ENCODE assay signal across 1 cellular context in the genomic region with DNA sequence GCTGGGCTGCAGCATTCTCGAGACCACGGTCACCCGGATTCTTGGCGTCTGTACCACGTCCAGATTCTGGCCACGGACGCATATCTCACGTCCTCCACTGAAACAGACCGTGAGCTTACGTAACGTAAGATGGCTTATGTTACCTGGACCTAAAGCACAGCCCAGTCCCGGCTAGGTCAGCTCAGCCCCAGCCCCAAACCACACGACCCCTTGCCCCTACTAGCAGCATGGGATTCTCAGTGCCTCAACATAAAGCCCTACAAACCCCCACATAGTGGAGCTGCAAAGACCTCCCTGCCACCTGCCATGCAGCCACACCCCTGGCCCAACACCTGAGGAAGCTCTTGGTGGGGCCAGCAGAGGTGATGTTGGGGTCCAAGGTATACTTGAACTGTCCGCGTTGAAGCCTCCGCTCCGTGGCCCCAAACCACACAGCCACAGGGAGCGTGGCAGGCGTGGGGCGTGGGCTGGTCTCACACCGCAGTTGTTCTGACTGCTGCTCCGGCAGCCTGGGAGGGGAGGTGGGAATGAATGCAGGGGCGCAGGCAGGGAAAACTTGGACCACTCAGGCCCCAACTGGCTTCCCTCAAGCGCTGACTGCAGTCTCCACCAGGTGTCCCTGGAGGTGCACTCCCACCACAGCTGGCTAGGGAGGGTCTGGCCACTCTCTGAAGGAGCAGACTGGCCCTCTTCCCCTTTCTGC.
TF ChIP-seq lines count a peak whose summit lies in the region.

No MANE protein-coding gene starts in this region.

TF ChIP-seq in HepG2, 621 proteins besides CTCF, POLR2A, EP300 and RAD21:
- TF ChIP-seq SMC3 (IDR thresholded peaks at IDR 0.05; ENCODE audit: low read length) (peak; percentile 36; the same call in 1 of the 2 replicates), KAT8 (CRISPR knock-in tag; IDR thresholded peaks at IDR 0.05) (no peak), KLF15 (CRISPR knock-in tag; IDR thresholded peaks at IDR 0.05; ENCODE audit: borderline replicate concordance) (no peak), ZNF878 (CRISPR knock-in tag; IDR thresholded peaks at IDR 0.05) (no peak), ZEB1 (IDR thresholded peaks at IDR 0.05; ENCODE audit: insufficient replicate concordance, low read depth) (no peak), ZNF577 (CRISPR knock-in tag; IDR thresholded peaks at IDR 0.05; ENCODE audit: borderline replicate concordance, low read depth) (no peak), RBFOX2 (IDR thresholded peaks at IDR 0.05; ENCODE audit: low read depth, low read length) (0 out of 2 replicates have a peak, but pooled peaks have one; percentile 30), ZNF841 (CRISPR knock-in tag; IDR thresholded peaks at IDR 0.05; ENCODE audit: borderline replicate concordance) (no peak), ZNF605 (CRISPR knock-in tag; IDR thresholded peaks at IDR 0.05) (0 out of 2 replicates have a peak, but pooled peaks have one; percentile 18), SRY (CRISPR knock-in tag; IDR thresholded peaks at IDR 0.05) (0 out of 2 replicates have a peak, but pooled peaks have one; percentile 12), ZFP36 (IDR thresholded peaks at IDR 0.05; ENCODE audit: borderline replicate concordance, low read depth, low read length, partially characterized antibody) (no peak), CHCHD3 (CRISPR knock-in tag; IDR thresholded peaks at IDR 0.05) (no peak), NPAS2 (CRISPR knock-in tag; IDR thresholded peaks at IDR 0.05; ENCODE audit: borderline replicate concordance) (no peak), AGO1 (IDR thresholded peaks at IDR 0.05; ENCODE audit: low read depth, low read length, poor library complexity, severe bottlenecking) (no peak), AGO2 (optimal IDR thresholded peaks at IDR 0.05; ENCODE audit: low read depth, low read length) (peak; percentile 84), RBM22 (optimal IDR thresholded peaks at IDR 0.05; ENCODE audit: low read length) (peak; percentile 47), POLR2G (IDR thresholded peaks at IDR 0.05; ENCODE audit: low read depth, low read length) (peak; percentile 45; the same call in 1 of the 2 replicates), STAG1 (CRISPR knock-in tag; IDR thresholded peaks at IDR 0.05) (peak; percentile 45), ZMYM2 (CRISPR knock-in tag; IDR thresholded peaks at IDR 0.05) (no peak), MBNL3 (CRISPR knock-in tag; conservative IDR thresholded peaks at IDR 0.05) (no peak), ASH2L (IDR thresholded peaks at IDR 0.05; ENCODE audit: insufficient read length, low read depth, low read length) (no peak), CC2D1A (CRISPR knock-in tag; IDR thresholded peaks at IDR 0.05) (no peak), POLR2AphosphoS5 (IDR thresholded peaks at IDR 0.05; ENCODE audit: low read depth, low read length) (0 out of 2 replicates have a peak, but pooled peaks have one; percentile 1), KDM5B (CRISPR knock-in tag; IDR thresholded peaks at IDR 0.05; ENCODE audit: borderline replicate concordance) (no peak), ZNF354B (CRISPR knock-in tag; IDR thresholded peaks at IDR 0.05) (no peak), SSRP1 (CRISPR knock-in tag; IDR thresholded peaks at IDR 0.05) (0 out of 2 replicates have a peak, but pooled peaks have one; percentile 14), ZNF562 (CRISPR knock-in tag; IDR thresholded peaks at IDR 0.05; ENCODE audit: borderline replicate concordance) (no peak), CENPX (CRISPR knock-in tag; IDR thresholded peaks at IDR 0.05) (no peak)
- TF ChIP-seq, protein P1, sequence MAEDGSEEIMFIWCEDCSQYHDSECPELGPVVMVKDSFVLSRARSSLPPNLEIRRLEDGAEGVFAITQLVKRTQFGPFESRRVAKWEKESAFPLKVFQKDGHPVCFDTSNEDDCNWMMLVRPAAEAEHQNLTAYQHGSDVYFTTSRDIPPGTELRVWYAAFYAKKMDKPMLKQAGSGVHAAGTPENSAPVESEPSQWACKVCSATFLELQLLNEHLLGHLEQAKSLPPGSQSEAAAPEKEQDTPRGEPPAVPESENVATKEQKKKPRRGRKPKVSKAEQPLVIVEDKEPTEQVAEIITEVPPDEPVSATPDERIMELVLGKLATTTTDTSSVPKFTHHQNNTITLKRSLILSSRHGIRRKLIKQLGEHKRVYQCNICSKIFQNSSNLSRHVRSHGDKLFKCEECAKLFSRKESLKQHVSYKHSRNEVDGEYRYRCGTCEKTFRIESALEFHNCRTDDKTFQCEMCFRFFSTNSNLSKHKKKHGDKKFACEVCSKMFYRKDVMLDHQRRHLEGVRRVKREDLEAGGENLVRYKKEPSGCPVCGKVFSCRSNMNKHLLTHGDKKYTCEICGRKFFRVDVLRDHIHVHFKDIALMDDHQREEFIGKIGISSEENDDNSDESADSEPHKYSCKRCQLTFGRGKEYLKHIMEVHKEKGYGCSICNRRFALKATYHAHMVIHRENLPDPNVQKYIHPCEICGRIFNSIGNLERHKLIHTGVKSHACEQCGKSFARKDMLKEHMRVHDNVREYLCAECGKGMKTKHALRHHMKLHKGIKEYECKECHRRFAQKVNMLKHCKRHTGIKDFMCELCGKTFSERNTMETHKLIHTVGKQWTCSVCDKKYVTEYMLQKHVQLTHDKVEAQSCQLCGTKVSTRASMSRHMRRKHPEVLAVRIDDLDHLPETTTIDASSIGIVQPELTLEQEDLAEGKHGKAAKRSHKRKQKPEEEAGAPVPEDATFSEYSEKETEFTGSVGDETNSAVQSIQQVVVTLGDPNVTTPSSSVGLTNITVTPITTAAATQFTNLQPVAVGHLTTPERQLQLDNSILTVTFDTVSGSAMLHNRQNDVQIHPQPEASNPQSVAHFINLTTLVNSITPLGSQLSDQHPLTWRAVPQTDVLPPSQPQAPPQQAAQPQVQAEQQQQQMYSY (CRISPR knock-in tag; IDR thresholded peaks at IDR 0.05) = no peak
- TF ChIP-seq, protein P2, sequence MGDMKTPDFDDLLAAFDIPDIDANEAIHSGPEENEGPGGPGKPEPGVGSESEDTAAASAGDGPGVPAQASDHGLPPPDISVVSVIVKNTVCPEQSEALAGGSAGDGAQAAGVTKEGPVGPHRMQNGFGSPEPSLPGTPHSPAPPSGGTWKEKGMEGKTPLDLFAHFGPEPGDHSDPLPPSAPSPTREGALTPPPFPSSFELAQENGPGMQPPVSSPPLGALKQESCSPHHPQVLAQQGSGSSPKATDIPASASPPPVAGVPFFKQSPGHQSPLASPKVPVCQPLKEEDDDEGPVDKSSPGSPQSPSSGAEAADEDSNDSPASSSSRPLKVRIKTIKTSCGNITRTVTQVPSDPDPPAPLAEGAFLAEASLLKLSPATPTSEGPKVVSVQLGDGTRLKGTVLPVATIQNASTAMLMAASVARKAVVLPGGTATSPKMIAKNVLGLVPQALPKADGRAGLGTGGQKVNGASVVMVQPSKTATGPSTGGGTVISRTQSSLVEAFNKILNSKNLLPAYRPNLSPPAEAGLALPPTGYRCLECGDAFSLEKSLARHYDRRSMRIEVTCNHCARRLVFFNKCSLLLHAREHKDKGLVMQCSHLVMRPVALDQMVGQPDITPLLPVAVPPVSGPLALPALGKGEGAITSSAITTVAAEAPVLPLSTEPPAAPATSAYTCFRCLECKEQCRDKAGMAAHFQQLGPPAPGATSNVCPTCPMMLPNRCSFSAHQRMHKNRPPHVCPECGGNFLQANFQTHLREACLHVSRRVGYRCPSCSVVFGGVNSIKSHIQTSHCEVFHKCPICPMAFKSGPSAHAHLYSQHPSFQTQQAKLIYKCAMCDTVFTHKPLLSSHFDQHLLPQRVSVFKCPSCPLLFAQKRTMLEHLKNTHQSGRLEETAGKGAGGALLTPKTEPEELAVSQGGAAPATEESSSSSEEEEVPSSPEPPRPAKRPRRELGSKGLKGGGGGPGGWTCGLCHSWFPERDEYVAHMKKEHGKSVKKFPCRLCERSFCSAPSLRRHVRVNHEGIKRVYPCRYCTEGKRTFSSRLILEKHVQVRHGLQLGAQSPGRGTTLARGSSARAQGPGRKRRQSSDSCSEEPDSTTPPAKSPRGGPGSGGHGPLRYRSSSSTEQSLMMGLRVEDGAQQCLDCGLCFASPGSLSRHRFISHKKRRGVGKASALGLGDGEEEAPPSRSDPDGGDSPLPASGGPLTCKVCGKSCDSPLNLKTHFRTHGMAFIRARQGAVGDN (CRISPR knock-in tag; IDR thresholded peaks at IDR 0.05) = 0 out of 2 replicates have a peak, but pooled peaks have one; percentile 16
- TF ChIP-seq, protein P3, sequence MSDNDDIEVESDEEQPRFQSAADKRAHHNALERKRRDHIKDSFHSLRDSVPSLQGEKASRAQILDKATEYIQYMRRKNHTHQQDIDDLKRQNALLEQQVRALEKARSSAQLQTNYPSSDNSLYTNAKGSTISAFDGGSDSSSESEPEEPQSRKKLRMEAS (IDR thresholded peaks at IDR 0.05) = no peak
